In the genomic region with DNA sequence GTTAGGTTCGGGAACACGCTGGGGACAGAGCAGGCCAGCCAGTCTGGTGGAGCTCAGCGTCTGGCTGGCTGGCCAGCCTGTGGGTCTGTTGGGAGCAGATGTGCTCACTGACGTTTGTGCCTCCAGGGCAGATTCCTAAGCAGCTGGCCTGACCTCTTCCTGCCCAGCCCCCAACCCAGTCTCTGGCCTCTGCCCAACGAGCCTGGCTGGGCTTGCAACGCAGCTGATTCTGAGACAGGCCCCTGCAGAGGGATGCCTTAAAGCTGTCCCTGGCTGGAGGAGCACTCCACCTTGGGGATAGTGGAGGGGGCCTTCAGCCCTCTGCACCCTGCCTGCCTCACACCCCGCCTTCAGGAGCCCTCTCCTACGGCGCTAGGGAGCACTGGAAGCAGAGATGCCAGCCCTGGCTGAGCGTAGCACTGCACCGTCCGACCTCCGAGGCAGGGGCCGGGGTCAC, we compare ENCODE assay signal across 8 cellular contexts. TPM values are rescaled to one million over a fixed set of nuclear protein-coding genes. Genes with fewer than 3 reads are reported as not detected.
DNase-seq lines count a peak whose midpoint lies in the region; ATAC-seq and TF ChIP-seq lines count a peak whose summit lies in the region.

No MANE protein-coding gene starts in this region.

- ATAC-seq in GM21825 (IDR thresholded peaks at IDR 0.05; ENCODE audit: unreplicated experiment), result no peak

- H3K4me3 ChIP-seq in epithelial cell of esophagus (ENCODE audit: low read length), result no peak overlapping the region

- TF ChIP-seq CTCF in epithelial cell of esophagus (IDR thresholded peaks at IDR 0.05; ENCODE audit: insufficient read depth, low read depth, low read length, missing control alignments), result no peak

- DNase-seq in AG08395 (ENCODE audit: low spot score), result peak; percentile 86
- DNase-seq in LHCN-M2 (ENCODE audit: low read depth), result peak; percentile 51
- DNase-seq in epithelial cell of esophagus (ENCODE audit: low read depth), result peak; percentile 83
- peak; percentile 67 for DNase-seq in myocyte (ENCODE audit: low read depth)
- no peak for DNase-seq in DMS153 treated with DMSO at 0.1 percent for 48 hours (lab: John Stamatoyannopoulos, UW; ENCODE audit: unreplicated experiment)
- no peak for DNase-seq in NCI-H2227 (lab: John Stamatoyannopoulos, UW; ENCODE audit: unreplicated experiment)
- no peak for DNase-seq in NCI-H526 treated with DMSO at 0.1 percent for 48 hours (lab: John Stamatoyannopoulos, UW)

RNA-seq across cellular contexts. Expression of a gene that starts 46.0 kb away (rescaled TPM):
- total RNA-seq in LHCN-M2 (2014; rRNA removed), result 14.8 and 19.3 TPM in 2 replicates
- polyA plus RNA-seq in LHCN-M2 (2012), result 16.9 TPM
- 51.9 and 61.2 TPM in 2 replicates for total RNA-seq in myocyte
- polyA plus RNA-seq in myocyte (2012), result 28.0 TPM

Comparison
In these comparisons a context has a peak if more than half of its experiments do, and no peak if none do; other contexts are left out.
1. DNase-seq: peak in AG08395 (single experiment), LHCN-M2 (single experiment), epithelial cell of esophagus (single experiment) and myocyte (single experiment); none in DMS153 treated with DMSO at 0.1 percent for 48 hours (single experiment), NCI-H2227 (single experiment) and NCI-H526 treated with DMSO at 0.1 percent for 48 hours (single experiment).